Comparison of ENCODE assay signal across 23 cellular contexts in the genomic region with DNA sequence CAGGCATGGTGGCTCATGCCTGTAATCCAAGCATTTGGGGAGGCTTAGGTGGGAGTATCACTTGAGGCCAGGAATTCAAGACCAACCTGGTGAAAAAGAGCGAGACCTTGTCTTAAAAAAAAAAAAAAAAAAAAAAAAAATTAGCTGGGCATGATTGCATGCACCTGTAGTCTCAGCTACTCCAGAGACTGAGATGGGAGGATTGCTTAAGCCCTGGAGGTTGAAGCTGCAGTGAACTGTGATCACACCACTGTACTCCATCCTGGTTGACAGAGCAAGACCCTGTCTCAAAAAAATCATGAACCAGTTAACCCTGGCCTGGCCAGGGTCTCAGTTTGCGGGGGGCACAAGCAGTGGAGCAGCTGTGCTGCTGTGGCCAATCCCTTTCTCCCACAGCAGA. TPM values are rescaled to one million over a fixed set of nuclear protein-coding genes. Genes with fewer than 3 reads are reported as not detected.
"Had no signal": no experiment of that assay in that cellular context is flagged by ENCODE, and none has a peak within 500 bp of the region (broad histone marks: within the 10 kb centered on the region; RNA-seq: fewer than 3 reads in every experiment).

No MANE protein-coding gene starts in this region.

- H3K4me3 Mint-ChIP-seq: activated naive CD4-positive, alpha-beta T cell treated with anti-CD3 and anti-CD28 coated beads for 36 hours; activated naive CD8-positive, alpha-beta T cell treated with anti-CD3 and anti-CD28 coated beads, Interleukin-2, amount 10 ng/mL, durations not matched to agents 7 days and 5 days; central memory CD8-positive, alpha-beta T cell; natural killer cell had no signal

- H3K36me3 ChIP-seq: breast epithelium, colonic mucosa, esophagus muscularis mucosa, left ventricle myocardium inferior, neutrophil, ovary, right atrium auricular region, tibial artery had no signal

- H3K27me3 ChIP-seq: breast epithelium, colonic mucosa, dorsolateral prefrontal cortex, esophagus muscularis mucosa, neutrophil, ovary, right atrium auricular region, tibial artery had no signal

- DNase-seq: activated CD4-positive, alpha-beta T cell treated with anti-CD3 and anti-CD28 coated beads for 1 hour; activated naive CD4-positive, alpha-beta T cell treated with anti-CD3 and anti-CD28 coated beads for 36 hours; activated naive CD8-positive, alpha-beta T cell treated with anti-CD3 and anti-CD28 coated beads, Interleukin-2, amount 10 ng/mL, durations not matched to agents 7 days and 5 days; activated T-cell treated with anti-CD3 and anti-CD28 coated beads, Interleukin-2, amount 50 U/mL, for 1 hour; amniotic stem cell; colonic mucosa; dorsolateral prefrontal cortex; hippocampal formation; left ventricle myocardium inferior; midbrain; natural killer cell; ovary; psoas muscle; stimulated activated CD4-positive, alpha-beta T cell treated with anti-CD3 and anti-CD28 coated beads, Interleukin-4, amount 100 ng/mL, for 24 hours; stimulated activated naive CD4-positive, alpha-beta T cell treated with Interleukin-2 at 50 U/mL for 16 hours; T-helper 9 cell; tibial artery had no signal

- H3K27ac ChIP-seq: breast epithelium, colonic mucosa, dorsolateral prefrontal cortex, esophagus muscularis mucosa, left ventricle myocardium inferior, neutrophil, ovary, psoas muscle, right atrium auricular region, tibial artery had no signal

- H3K4me3 ChIP-seq: breast epithelium, colonic mucosa, dorsolateral prefrontal cortex, esophagus muscularis mucosa, left ventricle myocardium inferior, ovary, psoas muscle, right atrium auricular region, tibial artery had no signal

- H3K36me3 Mint-ChIP-seq: activated naive CD8-positive, alpha-beta T cell treated with anti-CD3 and anti-CD28 coated beads, Interleukin-2, amount 10 ng/mL, durations not matched to agents 7 days and 5 days; natural killer cell had no signal

- H3K27ac Mint-ChIP-seq: activated naive CD4-positive, alpha-beta T cell treated with anti-CD3 and anti-CD28 coated beads for 36 hours; activated naive CD8-positive, alpha-beta T cell treated with anti-CD3 and anti-CD28 coated beads, Interleukin-2, amount 10 ng/mL, durations not matched to agents 7 days and 5 days; activated T-helper 2 cell treated with anti-CD3 and anti-CD28 coated beads, Interferon-gamma antibody, Interleukin-2, Interleukin-4, amounts not matched to agents 10 μg/mL and 5 μg/mL and 100 μg/mL, durations not matched to agents 14 hours and 24 hours and 36 hours; natural killer cell had no signal

- H3K9me3 Mint-ChIP-seq: activated naive CD4-positive, alpha-beta T cell treated with anti-CD3 and anti-CD28 coated beads for 36 hours; activated naive CD8-positive, alpha-beta T cell treated with anti-CD3 and anti-CD28 coated beads, Interleukin-2, amount 10 ng/mL, durations not matched to agents 7 days and 5 days; activated T-helper 2 cell treated with anti-CD3 and anti-CD28 coated beads, Interferon-gamma antibody, Interleukin-2, Interleukin-4, amounts not matched to agents 10 μg/mL and 5 μg/mL and 100 μg/mL, durations not matched to agents 14 hours and 24 hours and 36 hours; central memory CD8-positive, alpha-beta T cell; natural killer cell had no signal

- H3K9me3 ChIP-seq: breast epithelium, colonic mucosa, esophagus muscularis mucosa, left ventricle myocardium inferior, neutrophil, ovary, psoas muscle, right atrium auricular region, tibial artery had no signal

- H3K27me3 Mint-ChIP-seq: central memory CD8-positive, alpha-beta T cell had no signal

- ATAC-seq: natural killer cell, psoas muscle had no signal

RNA-seq across cellular contexts. Expression of gene LDHD, which starts 48.5 kb away (rescaled TPM):
- total RNA-seq: activated naive CD8-positive, alpha-beta T cell treated with anti-CD3 and anti-CD28 coated beads, Interleukin-2, amount 10 ng/mL, durations not matched to agents 7 days and 5 days had no signal
